8 cellular contexts compared by ENCODE assay signal in the genomic region with DNA sequence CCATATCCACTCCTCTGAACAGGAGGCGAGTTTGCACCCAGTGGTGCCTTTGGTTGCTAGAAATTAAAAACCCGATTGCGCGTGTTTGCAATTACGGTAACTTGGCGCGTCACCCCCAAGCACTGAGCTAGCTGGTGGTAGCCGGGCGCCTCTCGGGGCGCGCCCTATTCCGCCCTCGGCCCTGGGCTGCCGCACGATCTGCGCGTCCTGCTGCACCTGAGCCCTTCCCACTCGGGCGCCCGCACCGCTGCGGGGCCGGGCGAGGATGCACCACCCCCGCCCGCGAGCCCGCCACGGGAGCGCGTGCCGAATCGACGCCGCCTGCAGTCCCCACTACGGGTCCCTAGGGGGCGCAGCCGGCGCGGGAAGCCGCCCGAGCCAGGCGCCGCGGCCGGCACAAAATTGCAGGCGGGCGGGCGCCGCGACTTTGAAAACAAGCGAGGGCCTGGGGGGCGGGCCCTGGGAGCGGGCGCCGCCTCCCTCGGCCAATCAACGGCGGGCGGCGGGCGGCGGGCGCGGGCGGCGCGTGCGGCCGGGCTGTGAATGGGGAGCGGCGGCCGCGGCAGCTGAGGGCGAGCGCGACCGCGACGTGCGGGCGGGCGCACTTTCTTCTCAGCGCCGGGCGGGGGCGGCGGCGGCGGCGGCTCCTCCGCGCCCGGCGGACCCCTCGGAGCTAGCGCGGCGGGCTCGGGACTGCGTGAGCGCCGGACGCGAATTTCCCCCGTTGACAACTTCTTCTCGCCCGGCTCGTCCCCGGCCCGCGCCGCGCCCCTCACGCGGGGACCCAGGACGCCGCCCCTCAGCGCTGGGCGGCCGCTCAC. TPM values are rescaled to one million over a fixed set of nuclear protein-coding genes. Genes with fewer than 3 reads are reported as not detected.
DNase-seq lines count a peak whose midpoint lies in the region; ATAC-seq, FAIRE-seq and TF ChIP-seq lines count a peak whose summit lies in the region.

A gene with protein sequence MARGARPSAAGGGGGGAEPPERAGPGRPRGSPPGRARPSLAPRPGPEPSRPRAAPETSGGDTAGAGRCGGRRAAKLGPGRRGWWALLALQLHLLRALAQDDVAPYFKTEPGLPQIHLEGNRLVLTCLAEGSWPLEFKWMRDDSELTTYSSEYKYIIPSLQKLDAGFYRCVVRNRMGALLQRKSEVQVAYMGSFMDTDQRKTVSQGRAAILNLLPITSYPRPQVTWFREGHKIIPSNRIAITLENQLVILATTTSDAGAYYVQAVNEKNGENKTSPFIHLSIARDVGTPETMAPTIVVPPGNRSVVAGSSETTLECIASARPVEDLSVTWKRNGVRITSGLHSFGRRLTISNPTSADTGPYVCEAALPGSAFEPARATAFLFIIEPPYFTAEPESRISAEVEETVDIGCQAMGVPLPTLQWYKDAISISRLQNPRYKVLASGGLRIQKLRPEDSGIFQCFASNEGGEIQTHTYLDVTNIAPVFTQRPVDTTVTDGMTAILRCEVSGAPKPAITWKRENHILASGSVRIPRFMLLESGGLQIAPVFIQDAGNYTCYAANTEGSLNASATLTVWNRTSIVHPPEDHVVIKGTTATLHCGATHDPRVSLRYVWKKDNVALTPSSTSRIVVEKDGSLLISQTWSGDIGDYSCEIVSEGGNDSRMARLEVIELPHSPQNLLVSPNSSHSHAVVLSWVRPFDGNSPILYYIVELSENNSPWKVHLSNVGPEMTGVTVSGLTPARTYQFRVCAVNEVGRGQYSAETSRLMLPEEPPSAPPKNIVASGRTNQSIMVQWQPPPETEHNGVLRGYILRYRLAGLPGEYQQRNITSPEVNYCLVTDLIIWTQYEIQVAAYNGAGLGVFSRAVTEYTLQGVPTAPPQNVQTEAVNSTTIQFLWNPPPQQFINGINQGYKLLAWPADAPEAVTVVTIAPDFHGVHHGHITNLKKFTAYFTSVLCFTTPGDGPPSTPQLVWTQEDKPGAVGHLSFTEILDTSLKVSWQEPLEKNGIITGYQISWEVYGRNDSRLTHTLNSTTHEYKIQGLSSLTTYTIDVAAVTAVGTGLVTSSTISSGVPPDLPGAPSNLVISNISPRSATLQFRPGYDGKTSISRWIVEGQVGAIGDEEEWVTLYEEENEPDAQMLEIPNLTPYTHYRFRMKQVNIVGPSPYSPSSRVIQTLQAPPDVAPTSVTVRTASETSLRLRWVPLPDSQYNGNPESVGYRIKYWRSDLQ (N-terminal part only) (plus strand): TSS at position 602 of the 821 bp plus-strand sequence. CDS start 335 bp downstream, outside the sequence.

- TF ChIP-seq POLR2A in HepG2 (IDR thresholded peaks at IDR 0.05; ENCODE audit: insufficient read depth in 1 of 2, low read depth in 2 of 2, low read length in 2 of 2): no peak

- H3K27ac ChIP-seq in HepG2 (ENCODE audit: extremely low read length, insufficient read depth, low read length): no peak within 1 kb of the TSS

- FAIRE-seq in HepG2 (lab: Jason Lieb, UNC): no peak

- no peaks in the 10 kb centered on the region for H3K9me3 ChIP-seq in HepG2 (ENCODE audit: low read length)

- peak; percentile 88 for ATAC-seq in GM18861 (IDR thresholded peaks at IDR 0.05; ENCODE audit: unreplicated experiment)
- ATAC-seq in HG03097 (IDR thresholded peaks at IDR 0.05; ENCODE audit: low FRiP score, unreplicated experiment): peak; percentile 95
- ATAC-seq in HepG2: peak; percentile 91

- intact Hi-C loops in activated CD4-positive, alpha-beta T cell treated with anti-CD3 and anti-CD28 coated beads, Interleukin-2, amount 10 ng/mL, durations not matched to agents 24 days and 14 days (cut with micrococcal nuclease): loop anchor here (1.0 to 5.0 kb wide), 4 partner anchors 161 to 596 kb away; no protein-coding TSS in a partner anchor
- intact Hi-C loops in HepG2 (cut with micrococcal nuclease; ENCODE audit: unreplicated experiment): loop anchor here (1.0 to 5.0 kb wide), 2 partner anchors 99 to 371 kb away; no protein-coding TSS in a partner anchor

- peaks cover 12% of the 10 kb centered on the region for H3K4me1 Mint-ChIP-seq in activated CD4-positive, alpha-beta T cell treated with anti-CD3 and anti-CD28 coated beads, Interleukin-2, amount 10 ng/mL, durations not matched to agents 24 days and 14 days

- no TSS peak for BruUV-seq in HepG2 (replicated peaks; lab: Mats Ljungman, UMichigan)

- no peaks in the 10 kb centered on the region for H3K9me3 Mint-ChIP-seq in activated CD4-positive, alpha-beta T cell treated with anti-CD3 and anti-CD28 coated beads, Interleukin-2, amount 10 ng/mL, durations not matched to agents 24 days and 14 days

- CTCF ChIA-PET in HepG2 (lab: Yijun Ruan, JAX; ENCODE audit: low intra/inter-chr PET ratio, low total read pairs): interaction anchor here (0.9 to 2.5 kb wide), 2 partner anchors 99 to 597 kb away, joined by 3 to 17 read pairs; no protein-coding TSS in a partner anchor

- no peaks in the 10 kb centered on the region for H4K20me1 ChIP-seq in HepG2 (ENCODE audit: insufficient read depth, low read length)

- 0% methylated on average over 15 of the region's 122 CpGs for WGBS in HepG2 (ENCODE audit: low lambda C conversion rate)

- peaks cover 56% of the 10 kb centered on the region for H3K27me3 Mint-ChIP-seq in activated CD4-positive, alpha-beta T cell treated with anti-CD3 and anti-CD28 coated beads, Interleukin-2, amount 10 ng/mL, durations not matched to agents 24 days and 14 days

- TF ChIP-seq EP300 in HepG2 (IDR thresholded peaks at IDR 0.05; ENCODE audit: low read depth in 2 of 2, low read length in 2 of 2): no peak
- TF ChIP-seq EP300 in HepG2 (CRISPR knock-in tag; IDR thresholded peaks at IDR 0.05; ENCODE audit: borderline replicate concordance): no peak

- H3K79me2 ChIP-seq in HepG2 (ENCODE audit: insufficient read depth, low read length): peaks cover 3% of the 10 kb centered on the region

- peaks cover 0 to 8% of the 10 kb centered on the region in 2 experiments; a peak in 1 of 5 replicates for H3K27me3 ChIP-seq in HepG2 (ENCODE audit: control insufficient read depth in 1 of 2, insufficient read depth in 2 of 2, low read length in 2 of 2)

- peak within 1 kb of the TSS; percentile 94 for H3K4me2 ChIP-seq in HepG2 (ENCODE audit: low read depth, low read length)

- H3K27ac Mint-ChIP-seq in activated CD4-positive, alpha-beta T cell treated with anti-CD3 and anti-CD28 coated beads, Interleukin-2, amount 10 ng/mL, durations not matched to agents 24 days and 14 days: no peak within 1 kb of the TSS

- H3K9ac ChIP-seq in HepG2 (ENCODE audit: insufficient read depth, low read depth, low read length): peak within 1 kb of the TSS; percentile 64

- POLR2A ChIA-PET in HepG2 (lab: Yijun Ruan, JAX): no interaction called here

- TF ChIP-seq RAD21 in HepG2 (CRISPR knock-in tag; IDR thresholded peaks at IDR 0.05): peak; percentile 89

- H2AFZ ChIP-seq in HepG2 (ENCODE audit: low read length): no peak within 1 kb of the TSS

- in situ Hi-C loops in HepG2 (cut with HindIII; ENCODE audit: extremely low pct_ligation_motif_present, low pct_unique_long_range_greater_than_20kb): no loop called here

- no peaks in the 10 kb centered on the region for H3K36me3 ChIP-seq in HepG2 (replicated peaks in 1 of 2; ENCODE audit: control insufficient read depth in 1 of 2, insufficient read depth in 2 of 2, low read length in 2 of 2)

- peak within 1 kb of the TSS; percentile 58 to 82 (median 80) for H3K4me3 ChIP-seq in HepG2 (replicated peaks in 1 of 3; ENCODE audit: insufficient read depth in 1 of 3, low read depth in 2 of 3, low read length in 3 of 3)

- H3K4me1 ChIP-seq in HepG2 (ENCODE audit: insufficient read depth, low read length): peaks cover 27% of the 10 kb centered on the region

- TF ChIP-seq CTCF in HepG2 (CRISPR knock-in tag; IDR thresholded peaks at IDR 0.05): peak; percentile 77

- peaks cover 1% of the 10 kb centered on the region for H3K36me3 Mint-ChIP-seq in activated CD4-positive, alpha-beta T cell treated with anti-CD3 and anti-CD28 coated beads, Interleukin-2, amount 10 ng/mL, durations not matched to agents 24 days and 14 days (ENCODE audit: low read depth)

- H3K4me3 Mint-ChIP-seq in activated CD4-positive, alpha-beta T cell treated with anti-CD3 and anti-CD28 coated beads, Interleukin-2, amount 10 ng/mL, durations not matched to agents 24 days and 14 days: peak within 1 kb of the TSS; percentile 62

- DNase-seq in 8988T: peak; percentile 58
- peak; percentile 95 for DNase-seq in NCI-H2227 (lab: John Stamatoyannopoulos, UW; ENCODE audit: unreplicated experiment)
- DNase-seq in activated CD4-positive, alpha-beta T cell treated with anti-CD3 and anti-CD28 coated beads, Interleukin-2, amount 10 ng/mL, durations not matched to agents 24 days and 14 days: peak; percentile 97
- DNase-seq in dedifferentiated amniotic fluid mesenchymal stem cell (ENCODE audit: extremely low spot score): peak; percentile 66
- peak; percentile 73 for DNase-seq in HepG2 (ENCODE audit: low spot score)
- DNase-seq in stimulated activated CD4-positive, alpha-beta T cell treated with anti-CD3 and anti-CD28 coated beads, Interleukin-2, amount 100 ng/mL, for 4 hours (ENCODE audit: low read depth): peak; percentile 89

RNA-seq across cellular contexts. Expression of the gene that starts here (rescaled TPM):
- total RNA-seq in activated CD4-positive, alpha-beta T cell treated with anti-CD3 and anti-CD28 coated beads, Interleukin-2, amount 10 ng/mL, durations not matched to agents 24 days and 14 days: 0.14 and 0.16 TPM in 2 replicates
- 0.17 and 0.35 TPM in 2 replicates for total RNA-seq in HepG2 (2016; rRNA removed; fragmentation: Illumina TruSeq; extraction: Trizol)
- 0.18 and 0.20 TPM in 2 replicates for total RNA-seq in HepG2 (2016; cell fraction: cytosol; rRNA removed; fragmentation: Illumina TruSeq; extraction: Trizol; ENCODE audit: low read depth)
- total RNA-seq in HepG2 (2016; cell fraction: insoluble cytoplasmic fraction; rRNA removed; fragmentation: Illumina TruSeq; extraction: Trizol): 0.15 and 0.19 TPM in 2 replicates
- total RNA-seq in HepG2 (2016; cell fraction: membrane; rRNA removed; fragmentation: Illumina TruSeq; extraction: Trizol): 0.17 and 0.25 TPM in 2 replicates
- 0.50 and 0.59 TPM in 2 replicates for total RNA-seq in HepG2 (2016; cell fraction: nucleus; rRNA removed; fragmentation: Illumina TruSeq; extraction: Trizol)
- 2.4 TPM in 2 replicates for polyA plus RNA-seq in HepG2 (2011; rRNA removed)
- 1.6 and 2.3 TPM in 2 replicates for polyA plus RNA-seq in HepG2 (2011; cell fraction: cytosol; rRNA removed)
- polyA plus RNA-seq in HepG2 (2011; cell fraction: nucleus; rRNA removed): 8.2 and 8.5 TPM in 2 replicates
- polyA plus RNA-seq in HepG2 (2012): 2.9 and 3.0 TPM in 2 replicates
- polyA plus RNA-seq in HepG2 (2016; cell fraction: cytosol; fragmentation: Illumina TruSeq; extraction: Trizol; ENCODE audit: low read depth): 0.02 and 0.03 TPM in 2 replicates
- polyA plus RNA-seq in HepG2 (2016; cell fraction: insoluble cytoplasmic fraction; fragmentation: Illumina TruSeq; extraction: Trizol; ENCODE audit: low read depth): 0.25 and 0.32 TPM in 2 replicates
- polyA plus RNA-seq in HepG2 (2016; cell fraction: membrane; fragmentation: Illumina TruSeq; extraction: Trizol; ENCODE audit: low read depth): 0.06 and 0.28 TPM in 2 replicates
- polyA plus RNA-seq in HepG2 (2016; cell fraction: nucleus; fragmentation: Illumina TruSeq; extraction: Trizol; ENCODE audit: insufficient read depth, low read depth): 0.52 and 0.74 TPM in 2 replicates
- 14.3 TPM in 1 of 2 replicates, not detected in the other for polyA minus RNA-seq in HepG2 (2011; rRNA and poly(A)+ RNA removed; ENCODE audit: low replicate concordance)
- 4.3 and 4.6 TPM in 2 replicates for polyA minus RNA-seq in HepG2 (2011; cell fraction: cytosol; rRNA and poly(A)+ RNA removed)
- polyA minus RNA-seq in HepG2 (2011; cell fraction: nucleus; rRNA and poly(A)+ RNA removed): 18.5 and 28.8 TPM in 2 replicates

Comparison
In these comparisons a context has a peak if more than half of its experiments do, and no peak if none do; other contexts are left out.
1. Peak in DNase-seq in activated CD4-positive, alpha-beta T cell treated with anti-CD3 and anti-CD28 coated beads, Interleukin-2, amount 10 ng/mL, durations not matched to agents 24 days and 14 days; RNA of the gene not detected or under 1 TPM.